Comparison of ENCODE assay signal across 1 cellular context in the genomic region with DNA sequence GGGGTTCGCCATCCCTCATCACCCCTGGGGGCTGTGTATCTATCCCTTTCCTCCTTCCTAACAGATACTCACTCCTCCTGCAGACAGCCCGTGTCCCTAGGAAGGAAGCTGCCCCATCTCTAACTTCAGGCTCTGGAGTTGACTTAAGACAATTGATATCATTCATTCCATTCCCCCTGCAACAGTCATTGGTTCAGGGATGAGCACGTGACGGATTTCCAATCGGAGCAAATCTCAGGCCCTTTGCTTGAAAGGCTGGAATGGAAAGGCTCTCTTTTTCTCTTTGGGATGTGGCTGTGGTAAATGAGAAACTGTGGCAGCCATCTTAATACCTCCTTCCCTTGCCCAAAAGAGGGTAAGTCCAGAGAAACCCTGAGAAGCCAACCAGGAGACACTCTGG.
TF ChIP-seq lines count a peak whose summit lies in the region.

No MANE protein-coding gene starts in this region.

TF ChIP-seq in K562, 482 proteins besides CTCF, POLR2A, EP300 and RAD21:
- peak; percentile 50; the same call in 1 of the 2 replicates for TF ChIP-seq RAD51 (IDR thresholded peaks at IDR 0.05; ENCODE audit: borderline replicate concordance, low read depth)
- no peak for TF ChIP-seq NUFIP1 (IDR thresholded peaks at IDR 0.05; ENCODE audit: partially characterized antibody)
- TF ChIP-seq, protein P1, sequence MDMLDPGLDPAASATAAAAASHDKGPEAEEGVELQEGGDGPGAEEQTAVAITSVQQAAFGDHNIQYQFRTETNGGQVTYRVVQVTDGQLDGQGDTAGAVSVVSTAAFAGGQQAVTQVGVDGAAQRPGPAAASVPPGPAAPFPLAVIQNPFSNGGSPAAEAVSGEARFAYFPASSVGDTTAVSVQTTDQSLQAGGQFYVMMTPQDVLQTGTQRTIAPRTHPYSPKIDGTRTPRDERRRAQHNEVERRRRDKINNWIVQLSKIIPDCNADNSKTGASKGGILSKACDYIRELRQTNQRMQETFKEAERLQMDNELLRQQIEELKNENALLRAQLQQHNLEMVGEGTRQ (CRISPR knock-in tag; IDR thresholded peaks at IDR 0.05): peak; percentile 62
- peak; percentile 39; the same call in 1 of the 2 replicates for TF ChIP-seq ZNF24 (IDR thresholded peaks at IDR 0.05)
- no peak for TF ChIP-seq HDAC8 (tag; IDR thresholded peaks at IDR 0.05)
- TF ChIP-seq NFYB (IDR thresholded peaks at IDR 0.05; ENCODE audit: extremely low read depth, insufficient read length): peak; percentile 38
- TF ChIP-seq, protein P2, sequence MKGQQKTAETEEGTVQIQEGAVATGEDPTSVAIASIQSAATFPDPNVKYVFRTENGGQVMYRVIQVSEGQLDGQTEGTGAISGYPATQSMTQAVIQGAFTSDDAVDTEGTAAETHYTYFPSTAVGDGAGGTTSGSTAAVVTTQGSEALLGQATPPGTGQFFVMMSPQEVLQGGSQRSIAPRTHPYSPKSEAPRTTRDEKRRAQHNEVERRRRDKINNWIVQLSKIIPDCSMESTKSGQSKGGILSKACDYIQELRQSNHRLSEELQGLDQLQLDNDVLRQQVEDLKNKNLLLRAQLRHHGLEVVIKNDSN (CRISPR knock-in tag; IDR thresholded peaks at IDR 0.05): peak; percentile 81
